In the genomic region with DNA sequence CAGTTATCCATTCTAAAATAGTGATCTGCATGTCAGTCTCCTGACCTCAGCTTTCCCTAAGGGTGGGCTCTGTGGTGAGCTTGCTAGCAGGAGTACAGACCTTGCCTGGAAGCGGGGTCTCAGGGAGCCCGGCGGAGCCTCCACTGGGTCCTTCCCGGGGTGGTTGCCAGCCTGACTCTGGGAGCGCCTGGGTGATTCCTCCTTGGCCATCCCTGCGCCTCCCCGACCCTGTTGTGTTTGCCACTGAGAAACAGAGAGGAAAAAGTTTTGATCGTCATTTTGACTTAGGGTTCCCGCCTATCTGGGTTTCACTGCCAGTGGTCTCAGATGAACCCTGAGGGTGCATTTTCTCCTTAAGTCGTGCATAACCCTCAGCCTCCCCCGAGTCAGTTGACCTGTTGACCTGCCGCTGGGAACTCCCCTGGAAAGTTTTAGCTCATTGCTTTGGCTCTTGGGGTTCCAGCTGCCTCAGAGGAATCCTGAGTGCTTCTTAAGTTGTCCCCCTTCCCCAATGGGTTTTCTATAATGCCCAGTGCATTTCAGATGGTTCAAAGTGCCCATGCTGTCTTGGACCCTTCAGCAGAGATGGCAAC, we compare ENCODE assay signal across 2 cellular contexts.
TF ChIP-seq lines count a peak whose summit lies in the region.

No MANE protein-coding gene starts in this region.

TF ChIP-seq in A549, 52 proteins besides CTCF, POLR2A, EP300 and RAD21:
- TF ChIP-seq USF2 (IDR thresholded peaks at IDR 0.05) (no peak), CBX2 (IDR thresholded peaks at IDR 0.05; ENCODE audit: borderline replicate concordance, low read depth) (no peak), ZC3H11A (IDR thresholded peaks at IDR 0.05) (no peak), MAFK (IDR thresholded peaks at IDR 0.05; ENCODE audit: partially characterized antibody) (no peak), HES2 (IDR thresholded peaks at IDR 0.05) (no peak), FOXS1 (CRISPR knock-in tag; IDR thresholded peaks at IDR 0.05) (no peak), CHD4 (IDR thresholded peaks at IDR 0.05; ENCODE audit: borderline replicate concordance) (no peak), KDM1A (IDR thresholded peaks at IDR 0.05; ENCODE audit: low read depth) (no peak), CBX8 (IDR thresholded peaks at IDR 0.05) (no peak), RCOR1 (IDR thresholded peaks at IDR 0.05; ENCODE audit: low read depth, low read length) (no peak), CHD2 (IDR thresholded peaks at IDR 0.05; ENCODE audit: low read length, partially characterized antibody) (no peak), MYC (IDR thresholded peaks at IDR 0.05; ENCODE audit: borderline replicate concordance, low read length) (no peak), TP53 (CRISPR knock-in tag; IDR thresholded peaks at IDR 0.05) (no peak), ESRRA (IDR thresholded peaks at IDR 0.05; ENCODE audit: borderline replicate concordance, low read length) (no peak)
- TF ChIP-seq, protein P1, sequence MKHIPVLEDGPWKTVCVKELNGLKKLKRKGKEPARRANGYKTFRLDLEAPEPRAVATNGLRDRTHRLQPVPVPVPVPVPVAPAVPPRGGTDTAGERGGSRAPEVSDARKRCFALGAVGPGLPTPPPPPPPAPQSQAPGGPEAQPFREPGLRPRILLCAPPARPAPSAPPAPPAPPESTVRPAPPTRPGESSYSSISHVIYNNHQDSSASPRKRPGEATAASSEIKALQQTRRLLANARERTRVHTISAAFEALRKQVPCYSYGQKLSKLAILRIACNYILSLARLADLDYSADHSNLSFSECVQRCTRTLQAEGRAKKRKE (CRISPR knock-in tag; IDR thresholded peaks at IDR 0.05; ENCODE audit: low read depth), result no peak

TF ChIP-seq in IMR-90, 13 proteins besides CTCF, POLR2A, EP300 and RAD21:
- TF ChIP-seq USF2 (IDR thresholded peaks at IDR 0.05; ENCODE audit: low read depth, low read length) (no peak), NFE2L2 (IDR thresholded peaks at IDR 0.05; ENCODE audit: low read depth, low read length) (no peak), FOS (IDR thresholded peaks at IDR 0.05; ENCODE audit: low read depth, low read length) (no peak), RFX5 (IDR thresholded peaks at IDR 0.05; ENCODE audit: low read depth, low read length) (no peak), CEBPB (IDR thresholded peaks at IDR 0.05; ENCODE audit: low read depth, low read length) (no peak), CHD1 (IDR thresholded peaks at IDR 0.05; ENCODE audit: low read depth, low read length) (no peak), MAFK (IDR thresholded peaks at IDR 0.05; ENCODE audit: low read depth, low read length) (no peak), MXI1 (IDR thresholded peaks at IDR 0.05; ENCODE audit: borderline replicate concordance, low read depth, low read length) (no peak), MAZ (IDR thresholded peaks at IDR 0.05; ENCODE audit: borderline replicate concordance, low read depth, low read length) (no peak), ELK1 (IDR thresholded peaks at IDR 0.05; ENCODE audit: borderline replicate concordance, low read depth, low read length) (no peak), SMC3 (IDR thresholded peaks at IDR 0.05; ENCODE audit: low read depth, low read length) (no peak), RCOR1 (IDR thresholded peaks at IDR 0.05; ENCODE audit: insufficient replicate concordance, low read length) (no peak), BHLHE40 (IDR thresholded peaks at IDR 0.05; ENCODE audit: low read depth, low read length) (no peak)
